Comparison of ENCODE assay signal across 8 cellular contexts in the genomic region with DNA sequence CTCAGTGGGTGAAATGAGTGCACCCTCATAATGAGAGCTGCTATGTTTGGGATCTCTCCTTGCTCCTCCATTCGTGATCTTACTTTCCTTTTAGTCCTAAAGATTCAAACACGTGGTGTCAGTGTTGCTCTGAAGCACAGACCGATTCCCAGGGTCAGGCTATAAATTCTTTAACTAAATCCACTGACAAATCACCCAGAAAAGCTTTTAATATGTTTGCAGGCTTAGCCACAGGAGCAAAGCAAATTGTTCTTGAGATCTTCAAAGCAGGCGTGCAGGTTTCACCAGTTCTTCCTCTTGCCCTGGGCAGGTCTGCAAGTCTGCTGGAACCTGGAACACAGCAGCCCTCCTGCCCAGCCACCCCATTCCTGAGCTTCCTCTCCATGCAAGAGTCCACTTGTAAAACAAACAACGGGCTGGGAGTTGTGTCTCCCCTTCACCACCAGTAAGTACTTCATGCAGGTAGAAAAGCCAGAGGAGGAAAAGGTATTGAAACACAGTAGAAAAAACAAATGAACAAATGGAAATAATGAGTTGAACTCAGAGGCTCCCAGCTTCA.
A peak's percentile ranks its signal among the peaks of the same experiment; 100 is the strongest.
DNase-seq lines count a peak whose midpoint lies in the region.

No MANE protein-coding gene starts in this region.

- no peak overlapping the region for H3K4me3 ChIP-seq in BLaER1 treated with 17β-estradiol and CSF1 and Interleukin-3, amounts not matched to agents 10 nM and 100 nM
- H3K4me3 ChIP-seq in mesenchymal stem cell (ENCODE audit: insufficient read depth in 1 of 2, low read depth in 1 of 2, low read length in 2 of 2) = peak overlapping the region in 1 of 2 experiments; percentile 46

- H2AFZ ChIP-seq in mesenchymal stem cell (ENCODE audit: low read depth, low read length) = no peak overlapping the region

- no peak overlapping the region for H4K91ac ChIP-seq in mesenchymal stem cell (ENCODE audit: low read length)

- H3K9ac ChIP-seq in BLaER1 treated with 17β-estradiol and CSF1 and Interleukin-3, amounts not matched to agents 10 nM and 100 nM = peak overlapping the region in 1 of 11 experiments; percentile 1; a peak in 1 of 22 replicates
- H3K9ac ChIP-seq in mesenchymal stem cell (ENCODE audit: low read length) = peak overlapping the region; percentile 81

- 45% methylated on average over 4 of the region's 5 CpGs for WGBS in mesenchymal stem cell

- H3K36me3 ChIP-seq in BLaER1 treated with 17β-estradiol and CSF1 and Interleukin-3, amounts not matched to agents 10 nM and 100 nM = no peaks in the 10 kb centered on the region
- no peaks in the 10 kb centered on the region for H3K36me3 ChIP-seq in mesenchymal stem cell (ENCODE audit: control insufficient read depth in 1 of 2, insufficient read depth in 2 of 2, low read depth in 1 of 2, low read length in 2 of 2)

- H2BK12ac ChIP-seq in mesenchymal stem cell (ENCODE audit: low read length in 2 of 2) = no peak overlapping the region

- H2BK5ac ChIP-seq in mesenchymal stem cell (ENCODE audit: low read depth, low read length, poor library complexity, severe bottlenecking) = no peak overlapping the region

- no peaks in the 10 kb centered on the region for H3K9me3 ChIP-seq in BLaER1 treated with 17β-estradiol and CSF1 and Interleukin-3, amounts not matched to agents 10 nM and 100 nM (replicated peaks in 1 of 11)
- H3K9me3 ChIP-seq in mesenchymal stem cell (ENCODE audit: control insufficient read depth, low read length) = no peaks in the 10 kb centered on the region

- H3K79me1 ChIP-seq in mesenchymal stem cell (replicated peaks; ENCODE audit: low read length, poor library complexity, severe bottlenecking) = no peaks in the 10 kb centered on the region

- no peak overlapping the region for H2BK120ac ChIP-seq in mesenchymal stem cell (ENCODE audit: low read depth, low read length)

- no peaks in the 10 kb centered on the region for H3K27me3 ChIP-seq in BLaER1 treated with 17β-estradiol and CSF1 and Interleukin-3, amounts not matched to agents 10 nM and 100 nM
- no peaks in the 10 kb centered on the region for H3K27me3 ChIP-seq in mesenchymal stem cell (ENCODE audit: control insufficient read depth in 1 of 2, insufficient read depth in 1 of 2, low read length in 2 of 2)

- H4K20me1 ChIP-seq in BLaER1 treated with 17β-estradiol and CSF1 and Interleukin-3, amounts not matched to agents 10 nM and 100 nM = no peaks in the 10 kb centered on the region

- no peak overlapping the region for H3K14ac ChIP-seq in mesenchymal stem cell (ENCODE audit: low read length in 2 of 2)

- no peak overlapping the region for H2AK5ac ChIP-seq in mesenchymal stem cell (ENCODE audit: low read length, severe bottlenecking)

- H3K4me1 ChIP-seq in BLaER1 treated with 17β-estradiol and CSF1 and Interleukin-3, amounts not matched to agents 10 nM and 100 nM = peaks cover 31 to 59% (median 50%) of the 10 kb centered on the region in 10 experiments
- H3K4me1 ChIP-seq in mesenchymal stem cell (ENCODE audit: control insufficient read depth, insufficient read depth, low read depth, low read length) = peaks cover 8% of the 10 kb centered on the region

- H2BK15ac ChIP-seq in mesenchymal stem cell (ENCODE audit: low read depth, poor library complexity, severe bottlenecking) = no peak overlapping the region

- no peak overlapping the region for H4K8ac ChIP-seq in mesenchymal stem cell (ENCODE audit: low read length)

- peak overlapping the region in 1 of 11 experiments; percentile 1; a peak in 1 of 22 replicates for H3K27ac ChIP-seq in BLaER1 treated with 17β-estradiol and CSF1 and Interleukin-3, amounts not matched to agents 10 nM and 100 nM
- H3K27ac ChIP-seq in mesenchymal stem cell (ENCODE audit: low read length, poor library complexity, severe bottlenecking) = no peak overlapping the region

- no peak overlapping the region for H3K18ac ChIP-seq in mesenchymal stem cell (ENCODE audit: low read depth in 1 of 2, low read length in 2 of 2)

- DNase-seq in LHCN-M2 (ENCODE audit: low read depth) (peak; percentile 38), cerebellum (ENCODE audit: low spot score) (peak; percentile 21), mesenchymal stem cell (peak; percentile 63), CD1c-positive myeloid dendritic cell (ENCODE audit: extremely low spot score) (no peak), HUDEP-2 (lab: John Stamatoyannopoulos, UW; ENCODE audit: unreplicated experiment in 76 of 76) (no peak), occipital lobe (lab: John Stamatoyannopoulos, UW) (no peak)
- no peak for DNase-seq in stimulated activated CD4-positive, alpha-beta T cell treated with anti-CD3 and anti-CD28 coated beads, Interleukin-4, amount 100 ng/mL, for 24 hours

- H3K23ac ChIP-seq in mesenchymal stem cell (ENCODE audit: low read length in 2 of 2) = no peak overlapping the region

- H3K4me2 ChIP-seq in BLaER1 treated with 17β-estradiol and CSF1 and Interleukin-3, amounts not matched to agents 10 nM and 100 nM = peak overlapping the region; percentile 15 to 84 (median 69); a peak in 21 of 22 replicates
- no peak overlapping the region for H3K4me2 ChIP-seq in mesenchymal stem cell (ENCODE audit: low read length, poor library complexity, severe bottlenecking)

- H3K4ac ChIP-seq in mesenchymal stem cell (ENCODE audit: low read depth in 1 of 2, low read length in 2 of 2) = no peak overlapping the region

Comparison
In these comparisons a context has a peak if more than half of its experiments do, and no peak if none do; other contexts are left out.
1. DNase-seq: peak in LHCN-M2 (single experiment), cerebellum (single experiment) and mesenchymal stem cell (single experiment); none in CD1c-positive myeloid dendritic cell (single experiment), HUDEP-2 (0 of 76), stimulated activated CD4-positive, alpha-beta T cell treated with anti-CD3 and anti-CD28 coated beads, Interleukin-4, amount 100 ng/mL, for 24 hours (single experiment) and occipital lobe (single experiment).